ENCODE assay signal across 25 cellular contexts in the genomic region with DNA sequence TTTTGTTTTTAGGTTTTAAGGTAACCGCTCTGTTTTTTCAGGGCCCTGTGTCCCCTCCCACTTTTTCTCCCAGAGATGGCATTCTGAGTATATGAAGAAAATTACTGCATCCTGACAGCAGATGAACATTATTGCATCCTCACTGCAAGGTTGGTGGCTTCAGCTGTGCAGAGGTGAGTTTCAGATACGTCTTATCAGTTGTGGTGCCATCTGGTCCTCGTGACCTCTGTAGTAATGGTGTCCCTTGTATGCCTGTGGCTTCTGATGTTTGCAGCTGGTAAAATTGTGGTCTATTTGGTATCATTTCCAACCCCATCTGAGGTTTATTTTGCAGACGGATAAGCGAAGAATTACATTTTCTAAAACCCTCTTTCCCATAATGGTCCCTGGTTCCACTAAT.
"Had no signal": no experiment of that assay in that cellular context is flagged by ENCODE, and none has a peak within 500 bp of the region (broad histone marks: within the 10 kb centered on the region; RNA-seq: fewer than 3 reads in every experiment).

No MANE protein-coding gene starts in this region.

- H3K4me1 ChIP-seq: neural progenitor cell, parathyroid adenoma, psoas muscle, right lobe of liver, sigmoid colon, stomach, thyroid gland, tibial nerve, upper lobe of left lung, vagina had no signal

- H3K36me3 ChIP-seq: neural progenitor cell, ovary, right lobe of liver, sigmoid colon, stomach, thoracic aorta, thyroid gland, tibial nerve, upper lobe of left lung, vagina had no signal

- H3K4me2 ChIP-seq: neural progenitor cell had no signal

- ATAC-seq: natural killer cell; psoas muscle; right cardiac atrium; right lobe of liver; stimulated activated effector memory CD8-positive, alpha-beta T cell treated with anti-CD3 and anti-CD28 coated beads, Interleukin-12 subunit alpha, Interleukin-12 subunit beta, amount 100 ng/mL, for 72 hours; stimulated activated naive B cell treated with anti-CD40 and anti-IgM and Interleukin-4, amounts not matched to agents 10 μg/mL and 1 μg/mL and 100 μg/mL, for 72 hours had no signal

- H3K9me3 ChIP-seq: ovary, psoas muscle, right lobe of liver, stomach, thoracic aorta, thyroid gland, tibial nerve, upper lobe of left lung, vagina had no signal

- H3K79me2 ChIP-seq: parathyroid adenoma had no signal

- H3K4me3 ChIP-seq: neural progenitor cell, ovary, psoas muscle, right lobe of liver, sigmoid colon, stomach, thoracic aorta, thyroid gland, tibial nerve, upper lobe of left lung, vagina had no signal

- H2AFZ ChIP-seq: neural progenitor cell, parathyroid adenoma had no signal

- H3K27me3 ChIP-seq: neural progenitor cell, ovary, right lobe of liver, sigmoid colon, stomach, thyroid gland, tibial nerve, upper lobe of left lung, vagina had no signal

- H3K27ac ChIP-seq: neural progenitor cell, ovary, parathyroid adenoma, psoas muscle, right lobe of liver, sigmoid colon, stomach, thoracic aorta, thyroid gland, tibial nerve, upper lobe of left lung, vagina had no signal

- DNase-seq: natural killer cell; occipital lobe; ovary; posterior cingulate gyrus; psoas muscle; right cardiac atrium; right lobe of liver; sigmoid colon; small intestine; stimulated activated CD4-positive, alpha-beta T cell treated with anti-CD3 and anti-CD28 coated beads, Interleukin-15, amount 100 ng/mL, for 24 hours; stimulated activated CD4-positive, alpha-beta T cell treated with anti-CD3 and anti-CD28 coated beads, Interleukin-2, amount 100 ng/mL, for 24 hours; stimulated activated CD4-positive, alpha-beta T cell treated with anti-CD3 and anti-CD28 coated beads, Interleukin-2, amount 100 ng/mL, for 48 hours; stimulated activated CD4-positive, alpha-beta T cell treated with anti-CD3 and anti-CD28 coated beads, Interleukin-4, amount 100 ng/mL, for 24 hours; stimulated activated naive B cell treated with anti-CD40 and anti-IgM and Interleukin-4, amounts not matched to agents 10 μg/mL and 1 μg/mL and 100 μg/mL, for 72 hours; stimulated activated naive CD4-positive, alpha-beta T cell treated with Interleukin-2 at 50 U/mL for 16 hours; stomach; thyroid gland; trophoblast cell; upper lobe of left lung had no signal

- H3K9ac ChIP-seq: neural progenitor cell, parathyroid adenoma had no signal
